In the genomic region with DNA sequence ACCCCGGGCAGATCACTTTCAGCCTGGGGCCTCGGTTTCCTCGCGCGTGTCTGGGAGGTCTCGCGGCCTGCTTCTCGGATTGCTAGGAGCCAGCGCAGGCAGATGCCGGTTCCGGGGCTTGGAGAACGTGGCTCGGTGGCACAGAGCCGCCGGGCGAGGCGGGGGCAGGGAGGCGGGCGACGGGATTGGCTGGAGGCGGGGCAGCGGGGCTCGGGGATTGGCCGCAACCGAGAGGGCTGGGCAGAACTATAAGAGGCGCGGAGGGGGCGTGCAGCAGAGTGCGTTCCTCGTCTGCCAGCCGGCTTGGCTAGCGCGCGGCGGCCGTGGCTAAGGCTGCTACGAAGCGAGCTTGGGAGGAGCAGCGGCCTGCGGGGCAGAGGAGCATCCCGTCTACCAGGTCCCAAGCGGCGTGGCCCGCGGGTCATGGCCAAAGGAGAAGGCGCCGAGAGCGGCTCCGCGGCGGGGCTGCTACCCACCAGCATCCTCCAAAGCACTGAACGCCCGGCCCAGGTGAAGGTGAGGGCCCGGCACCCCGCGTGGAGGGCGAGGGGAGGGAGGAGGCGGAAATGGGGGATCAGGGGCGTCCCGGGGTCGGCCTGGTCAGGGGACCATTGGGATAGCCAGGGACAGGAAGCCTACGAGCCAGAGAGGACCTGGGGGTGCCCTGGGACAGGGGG, we compare ENCODE assay signal across 8 cellular contexts. TPM values are rescaled to one million over a fixed set of nuclear protein-coding genes. Genes with fewer than 3 reads are reported as not detected.
DNase-seq lines count a peak whose midpoint lies in the region; ATAC-seq and TF ChIP-seq lines count a peak whose summit lies in the region.

A gene (plus strand): TSS at position 276 of the 677 bp plus-strand sequence. CDS start 148 bp downstream, at position 424.

- H3K4me3 ChIP-seq in GM12865 (ENCODE audit: low read depth, low read length) (peak within 1 kb of the TSS; percentile 88), iPS-18a (ENCODE audit: low read length) (peak within 1 kb of the TSS; percentile 65), skeletal muscle satellite cell (ENCODE audit: low read length) (peak within 1 kb of the TSS; percentile 74)

- H3K27me3 ChIP-seq in iPS-18a (ENCODE audit: control insufficient read depth, insufficient read depth, low read length) (peaks cover 21% of the 10 kb centered on the region), skeletal muscle satellite cell (ENCODE audit: control insufficient read depth, insufficient read depth, low read length) (peaks cover 7% of the 10 kb centered on the region)

- H3K27ac ChIP-seq in iPS-18a (ENCODE audit: low read length), result no peak within 1 kb of the TSS

- no peaks in the 10 kb centered on the region for H3K9me3 ChIP-seq in iPS-18a (ENCODE audit: control insufficient read depth, low read depth, low read length)
- H3K9me3 ChIP-seq in skeletal muscle satellite cell (replicated peaks; ENCODE audit: low read length), result no peaks in the 10 kb centered on the region

- H3K9ac ChIP-seq in iPS-18a (ENCODE audit: low read length) (peak within 1 kb of the TSS; percentile 50), skeletal muscle satellite cell (ENCODE audit: low read depth, low read length) (peak within 1 kb of the TSS; percentile 75)

- H3K4me1 ChIP-seq in iPS-18a (ENCODE audit: control insufficient read depth, low read depth, low read length), result peaks cover 10% of the 10 kb centered on the region
- peaks cover 23% of the 10 kb centered on the region for H3K4me1 ChIP-seq in skeletal muscle satellite cell (ENCODE audit: control insufficient read depth, insufficient read depth, low read length)

- DNase-seq in GM12865 (ENCODE audit: low read depth), result peak; percentile 95
- DNase-seq in NCI-H2029 treated with DMSO at 0.1 percent for 48 hours (lab: John Stamatoyannopoulos, UW), result peak; percentile 100
- peak; percentile 91 for DNase-seq in UCSD-AML1 (lab: John Stamatoyannopoulos, UW; ENCODE audit: unreplicated experiment)
- DNase-seq in brain pericyte (ENCODE audit: low read depth, low spot score), result peak; percentile 44

- H3K4me2 ChIP-seq in skeletal muscle satellite cell (ENCODE audit: low read length), result peak within 1 kb of the TSS; percentile 97

- ATAC-seq in HG02884 (IDR thresholded peaks at IDR 0.05; ENCODE audit: unreplicated experiment) (peak; percentile 78), GM18517 (IDR thresholded peaks at IDR 0.05; ENCODE audit: unreplicated experiment) (no peak)

- TF ChIP-seq CTCF in GM12865 (IDR thresholded peaks at IDR 0.05; ENCODE audit: insufficient read depth, low read depth, low read length, missing control alignments), result no peak

- H3K36me3 ChIP-seq in iPS-18a (ENCODE audit: control insufficient read depth, low read depth, low read length) (peaks cover 22% of the 10 kb centered on the region), skeletal muscle satellite cell (ENCODE audit: insufficient read depth, low read length) (peaks cover 3% of the 10 kb centered on the region)

RNA-seq across cellular contexts. Expression of the gene that starts here (rescaled TPM):
- 10.6 and 11.1 TPM in 2 replicates for total RNA-seq in skeletal muscle satellite cell (2012; rRNA removed)

Comparison
In these comparisons a context has a peak if more than half of its experiments do, and no peak if none do; other contexts are left out.
1. DNase-seq: peak in every context shown above with its lines; median percentile 100 in NCI-H2029 treated with DMSO at 0.1 percent for 48 hours; 95 in GM12865; 91 in UCSD-AML1; 44 in brain pericyte.